Comparison of ENCODE assay signal across 15 cellular contexts in the genomic region with DNA sequence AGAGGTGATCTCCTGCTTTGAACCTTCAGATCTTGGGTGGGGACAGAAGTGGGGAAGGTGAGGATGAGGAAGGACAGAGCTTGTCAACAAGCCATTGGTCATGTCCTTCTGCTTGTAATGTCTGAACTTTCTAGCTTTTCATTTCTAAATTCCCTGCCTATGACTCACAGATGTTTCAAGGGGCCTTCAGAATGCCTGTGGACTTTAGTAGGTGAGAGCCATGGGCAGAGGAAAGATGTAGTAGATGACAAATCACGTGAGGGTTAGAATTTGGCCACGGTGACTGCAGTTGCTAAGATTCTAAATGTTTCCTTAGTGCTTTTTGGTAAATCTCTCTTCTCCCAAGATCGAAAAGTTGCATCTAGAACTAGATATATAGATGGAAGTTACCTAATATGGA. TPM values are rescaled to one million over a fixed set of nuclear protein-coding genes. Genes with fewer than 3 reads are reported as not detected.
DNase-seq lines count a peak whose midpoint lies in the region; ATAC-seq and TF ChIP-seq lines count a peak whose summit lies in the region.
"Had no signal": no experiment of that assay in that cellular context is flagged by ENCODE, and none has a peak within 500 bp of the region (broad histone marks: within the 10 kb centered on the region; RNA-seq: fewer than 3 reads in every experiment).

No MANE protein-coding gene starts in this region.

- no peak overlapping the region for H3K4me3 ChIP-seq in HAP-1

- H3K4me1 ChIP-seq in HAP-1, result no peaks in the 10 kb centered on the region

- no peaks in the 10 kb centered on the region for H3K27me3 ChIP-seq in HAP-1 (ENCODE audit: low read depth)

- H3K4me3 Mint-ChIP-seq in mesothelial cell of epicardium, result no peak overlapping the region
- H3K4me3 Mint-ChIP-seq in activated CD8-positive, alpha-beta memory T cell treated with anti-CD3 and anti-CD28 coated beads, Interleukin-2, amount 10 ng/mL, durations not matched to agents 7 days and 5 days, result no peak overlapping the region
- H3K4me3 Mint-ChIP-seq: natural killer cell treated with Interleukin-12 subunit alpha and Interleukin-12 subunit beta and Interleukin-15 and Interleukin-18, amount 100 ng/mL, for 72 hours had no signal

- no peak overlapping the region for H3K27ac Mint-ChIP-seq in mesothelial cell of epicardium
- H3K27ac Mint-ChIP-seq in activated CD8-positive, alpha-beta memory T cell treated with anti-CD3 and anti-CD28 coated beads, Interleukin-2, amount 10 ng/mL, durations not matched to agents 7 days and 5 days, result no peak overlapping the region
- H3K27ac Mint-ChIP-seq: natural killer cell treated with Interleukin-12 subunit alpha and Interleukin-12 subunit beta and Interleukin-15 and Interleukin-18, amount 100 ng/mL, for 72 hours had no signal

- DNase-seq in Daoy (ENCODE audit: low read depth) (peak; percentile 1), astrocyte of the hippocampus (ENCODE audit: low read depth, low spot score) (peak; percentile 75), kidney tubule cell (ENCODE audit: low spot score) (peak; percentile 82), mesothelial cell of epicardium (ENCODE audit: low spot score in 2 of 2, unreplicated experiment in 2 of 2) (no peak), HAP-1 (ENCODE audit: low spot score in 2 of 2) (no peak)
- DNase-seq in activated T-cell treated with anti-CD3 and anti-CD28 coated beads, Interleukin-2, amount 50 U/mL, for 1 hour, result no peak
- DNase-seq in activated CD8-positive, alpha-beta memory T cell treated with anti-CD3 and anti-CD28 coated beads, Interleukin-2, amount 10 ng/mL, durations not matched to agents 7 days and 5 days, result no peak
- DNase-seq: caudate nucleus; KG1; NCI-H146; NCI-H510A; SHP77 treated with DMSO at 0.1 percent for 48 hours; stimulated activated CD4-positive, alpha-beta T cell treated with anti-CD3 and anti-CD28 coated beads, Interleukin-4, amount 100 ng/mL, for 1 hour had no signal

- TF ChIP-seq CTCF in mesothelial cell of epicardium (IDR thresholded peaks at IDR 0.05; ENCODE audit: unreplicated experiment), result no peak

- peaks cover 8% of the 10 kb centered on the region for H3K4me1 Mint-ChIP-seq in mesothelial cell of epicardium
- H3K4me1 Mint-ChIP-seq in activated CD8-positive, alpha-beta memory T cell treated with anti-CD3 and anti-CD28 coated beads, Interleukin-2, amount 10 ng/mL, durations not matched to agents 7 days and 5 days, result peaks cover 21% of the 10 kb centered on the region

- H3K36me3 Mint-ChIP-seq in mesothelial cell of epicardium, result no peaks in the 10 kb centered on the region
- H3K36me3 Mint-ChIP-seq in activated CD8-positive, alpha-beta memory T cell treated with anti-CD3 and anti-CD28 coated beads, Interleukin-2, amount 10 ng/mL, durations not matched to agents 7 days and 5 days, result peaks cover 15% of the 10 kb centered on the region
- H3K36me3 Mint-ChIP-seq: natural killer cell treated with Interleukin-12 subunit alpha and Interleukin-12 subunit beta and Interleukin-15 and Interleukin-18, amount 100 ng/mL, for 72 hours had no signal

- no peak for TF ChIP-seq RAD21 in Ishikawa (IDR thresholded peaks at IDR 0.05; ENCODE audit: low read depth)

- no peaks in the 10 kb centered on the region for H3K27me3 Mint-ChIP-seq in mesothelial cell of epicardium (ENCODE audit: low read depth)
- H3K27me3 Mint-ChIP-seq in activated CD8-positive, alpha-beta memory T cell treated with anti-CD3 and anti-CD28 coated beads, Interleukin-2, amount 10 ng/mL, durations not matched to agents 7 days and 5 days, result peaks cover 2% of the 10 kb centered on the region

- peaks cover 13% of the 10 kb centered on the region for H3K9me3 Mint-ChIP-seq in mesothelial cell of epicardium
- peaks cover 17% of the 10 kb centered on the region for H3K9me3 Mint-ChIP-seq in activated CD8-positive, alpha-beta memory T cell treated with anti-CD3 and anti-CD28 coated beads, Interleukin-2, amount 10 ng/mL, durations not matched to agents 7 days and 5 days (ENCODE audit: low read depth)
- H3K9me3 Mint-ChIP-seq: natural killer cell treated with Interleukin-12 subunit alpha and Interleukin-12 subunit beta and Interleukin-15 and Interleukin-18, amount 100 ng/mL, for 72 hours had no signal

- H3K36me3 ChIP-seq in HAP-1 (replicated peaks), result no peaks in the 10 kb centered on the region

- H3K9me3 ChIP-seq in HAP-1, result no peaks in the 10 kb centered on the region

- CTCF ChIA-PET in activated CD8-positive, alpha-beta memory T cell treated with anti-CD3 and anti-CD28 coated beads, Interleukin-2, amount 10 ng/mL, durations not matched to agents 7 days and 5 days (lab: Charles Lee), result interaction anchor here (1.4 kb wide), 1 partner anchor 9 kb away, joined by 3 read pairs; no protein-coding TSS in a partner anchor

- no peak for TF ChIP-seq EP300 in Ishikawa (IDR thresholded peaks at IDR 0.05; ENCODE audit: borderline replicate concordance)

- in situ Hi-C loops in HAP-1 (cut with MboI; ENCODE audit: low sequenced_read_pairs), result no loop called here

- ATAC-seq in activated CD8-positive, alpha-beta memory T cell treated with anti-CD3 and anti-CD28 coated beads, Interleukin-2, amount 10 ng/mL, durations not matched to agents 7 days and 5 days, result no peak
- ATAC-seq: natural killer cell treated with Interleukin-12 subunit alpha and Interleukin-12 subunit beta and Interleukin-15 and Interleukin-18, amount 100 ng/mL, for 72 hours had no signal

TF ChIP-seq in Ishikawa, 13 proteins besides CTCF, POLR2A, EP300 and RAD21:
- TF ChIP-seq TEAD4 (IDR thresholded peaks at IDR 0.05) (peak; percentile 37; the same call in 1 of the 2 replicates), USF1 (IDR thresholded peaks at IDR 0.05) (peak; percentile 67), ZBTB7A (IDR thresholded peaks at IDR 0.05; ENCODE audit: low read depth) (no peak), CEBPB (IDR thresholded peaks at IDR 0.05) (no peak), EGR1 (IDR thresholded peaks at IDR 0.05) (no peak)

RNA-seq across cellular contexts. Expression of gene CREBL2, which starts 18.7 kb away (rescaled TPM):
- 7.7 and 8.2 TPM in 2 replicates for total RNA-seq in Daoy (2014; rRNA removed; shearing (Covaris generic))
- 7.9 to 8.5 TPM (median 8.0 TPM) in 3 replicates for total RNA-seq in mesothelial cell of epicardium
- 10 to 100 TPM; 16.3 to 20.5 TPM for total RNA-seq in activated CD8-positive, alpha-beta memory T cell treated with anti-CD3 and anti-CD28 coated beads, Interleukin-2, amount 10 ng/mL, durations not matched to agents 7 days and 5 days

RNA-seq across cellular contexts. Expression of gene DUSP16, which starts 30.3 kb away (rescaled TPM):
- 4.6 and 4.8 TPM in 2 replicates for total RNA-seq in Daoy (2014; rRNA removed; shearing (Covaris generic))
- total RNA-seq in mesothelial cell of epicardium, result 31.4 to 31.9 TPM (median 31.5 TPM) in 3 replicates
- 10 to 100 TPM; 43.0 to 69.0 TPM for total RNA-seq in activated CD8-positive, alpha-beta memory T cell treated with anti-CD3 and anti-CD28 coated beads, Interleukin-2, amount 10 ng/mL, durations not matched to agents 7 days and 5 days

Comparison
In these comparisons a context has a peak if more than half of its experiments do, and no peak if none do; other contexts are left out.
1. DNase-seq: peak in Daoy (single experiment), astrocyte of the hippocampus (single experiment) and kidney tubule cell (single experiment); none in mesothelial cell of epicardium (0 of 2), activated T-cell treated with anti-CD3 and anti-CD28 coated beads, Interleukin-2, amount 50 U/mL, for 1 hour (single experiment), activated CD8-positive, alpha-beta memory T cell treated with anti-CD3 and anti-CD28 coated beads, Interleukin-2, amount 10 ng/mL, durations not matched to agents 7 days and 5 days (single experiment) and HAP-1 (0 of 2).